10 cellular contexts compared by ENCODE assay signal in the genomic region with DNA sequence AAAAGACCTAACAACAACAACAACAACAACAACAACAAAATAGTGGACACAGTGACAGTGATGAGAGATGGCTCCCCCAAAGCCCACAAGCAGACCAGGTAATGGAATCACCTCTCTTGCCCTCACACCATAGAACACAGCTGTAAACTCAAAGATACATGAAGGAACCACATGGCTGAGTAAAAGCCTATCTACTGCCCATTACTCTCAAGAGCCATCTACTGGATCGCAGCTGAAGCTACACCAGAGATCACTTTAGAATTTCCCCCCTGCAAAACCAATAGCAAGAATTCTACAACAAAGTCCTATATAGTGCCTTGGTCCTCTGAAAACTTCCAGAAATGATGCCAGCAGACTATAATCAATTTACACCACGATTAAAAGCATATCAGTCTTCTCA.
A peak's percentile ranks its signal among the peaks of the same experiment; 100 is the strongest.
DNase-seq lines count a peak whose midpoint lies in the region; ATAC-seq and TF ChIP-seq lines count a peak whose summit lies in the region.
"Had no signal": no experiment of that assay in that cellular context is flagged by ENCODE, and none has a peak within 500 bp of the region (broad histone marks: within the 10 kb centered on the region; RNA-seq: fewer than 3 reads in every experiment).

No MANE protein-coding gene starts in this region.

- H3K27me3 ChIP-seq in kidney epithelial cell (ENCODE audit: control insufficient read depth, insufficient read depth, low read length) (no peaks in the 10 kb centered on the region), gastroesophageal sphincter (no peaks in the 10 kb centered on the region)

- H3K4me1 ChIP-seq in gastroesophageal sphincter, result no peaks in the 10 kb centered on the region

- TF ChIP-seq EP300 in gastroesophageal sphincter (IDR thresholded peaks at IDR 0.05), result no peak

- ATAC-seq in gastroesophageal sphincter (no peak), HG03108 (IDR thresholded peaks at IDR 0.05; ENCODE audit: unreplicated experiment) (no peak)

- DNase-seq in DMS53 treated with DMSO at 0.1 percent for 48 hours (lab: John Stamatoyannopoulos, UW; ENCODE audit: unreplicated experiment) (peak; percentile 35), SW480 (ENCODE audit: low spot score) (peak; percentile 4), kidney epithelial cell (ENCODE audit: low read depth) (no peak)
- peak; percentile 20 for DNase-seq in Jurkat, Clone E6-1 (ENCODE audit: low read depth, low spot score)
- no peak for DNase-seq in activated CD4-positive, alpha-beta T cell treated with anti-CD3 and anti-CD28 coated beads, Interleukin-2, amount 50 U/mL, for 1 hour
- DNase-seq in activated CD4-positive, alpha-beta T cell treated with anti-CD3 and anti-CD28 coated beads for 48 hours, result no peak
- DNase-seq: activated CD8-positive, alpha-beta memory T cell treated with anti-CD3 and anti-CD28 coated beads, Interleukin-2, amount 50 U/mL, for 48 hours; stimulated activated naive CD4-positive, alpha-beta T cell treated with Interleukin-2 at 50 U/mL for 16 hours had no signal

- H3K27ac ChIP-seq in gastroesophageal sphincter, result no peak overlapping the region

- peaks cover 0 to 6% (median 0%) of the 10 kb centered on the region in 3 donors for H3K9me3 ChIP-seq in gastroesophageal sphincter

- H3K4me3 ChIP-seq in Jurkat, Clone E6-1 (ENCODE audit: low read length), result no peak overlapping the region
- H3K4me3 ChIP-seq in kidney epithelial cell (ENCODE audit: low read depth, low read length), result no peak overlapping the region
- no peak overlapping the region for H3K4me3 ChIP-seq in gastroesophageal sphincter

- H3K36me3 ChIP-seq in kidney epithelial cell (ENCODE audit: control insufficient read depth, insufficient read depth, low read length), result no peaks in the 10 kb centered on the region
- no peaks in the 10 kb centered on the region for H3K36me3 ChIP-seq in gastroesophageal sphincter

- TF ChIP-seq CTCF in kidney epithelial cell (IDR thresholded peaks at IDR 0.05; ENCODE audit: insufficient read depth, low read length, poor library complexity, severe bottlenecking) (peak; percentile 38), gastroesophageal sphincter (IDR thresholded peaks at IDR 0.05) (no peak)

- no peak for TF ChIP-seq POLR2A in gastroesophageal sphincter (IDR thresholded peaks at IDR 0.05)

- 59 to 60% methylated on average over 1 to 2 of the region's 2 CpGs for WGBS in gastroesophageal sphincter (ENCODE audit: low coverage in 1 of 2), 2 donors

Comparison
In these comparisons a context has a peak if more than half of its experiments do, and no peak if none do; other contexts are left out.
1. DNase-seq: peak in DMS53 treated with DMSO at 0.1 percent for 48 hours (single experiment), Jurkat, Clone E6-1 (single experiment) and SW480 (single experiment); none in kidney epithelial cell (single experiment), activated CD4-positive, alpha-beta T cell treated with anti-CD3 and anti-CD28 coated beads, Interleukin-2, amount 50 U/mL, for 1 hour (single experiment) and activated CD4-positive, alpha-beta T cell treated with anti-CD3 and anti-CD28 coated beads for 48 hours (single experiment).